ENCODE assay signal across 1 cellular context in genomic region chr1:54488831-54489626, GRCh38.
TF ChIP-seq lines count a peak whose summit lies in the region.

No MANE protein-coding gene starts in this region.

TF ChIP-seq in WTC11, 78 proteins besides CTCF, POLR2A, EP300 and RAD21 (continued from another document and continues in another):
- no peak for TF ChIP-seq ZNF532 (CRISPR knock-in tag; IDR thresholded peaks at IDR 0.05; ENCODE audit: borderline replicate concordance)
- no peak for TF ChIP-seq TCF7 (CRISPR knock-in tag; IDR thresholded peaks at IDR 0.05; ENCODE audit: low read depth)
- TF ChIP-seq SMAD3 (CRISPR knock-in tag; IDR thresholded peaks at IDR 0.05; ENCODE audit: borderline replicate concordance) = 0 out of 2 replicates have a peak, but pooled peaks have one; percentile 6
- no peak for TF ChIP-seq STAT6 (CRISPR knock-in tag; conservative IDR thresholded peaks at IDR 0.05; ENCODE audit: low read depth)
- TF ChIP-seq NFYB (CRISPR knock-in tag; conservative IDR thresholded peaks at IDR 0.05; ENCODE audit: low read depth) = no peak
- TF ChIP-seq FOXP4 (CRISPR knock-in tag; IDR thresholded peaks at IDR 0.05) = no peak
- no peak for TF ChIP-seq E2F4 (CRISPR knock-in tag; IDR thresholded peaks at IDR 0.05; ENCODE audit: borderline replicate concordance, low read depth)
- no peak for TF ChIP-seq MLX (CRISPR knock-in tag; IDR thresholded peaks at IDR 0.05)
- TF ChIP-seq PRDM15 (CRISPR knock-in tag; IDR thresholded peaks at IDR 0.05) = no peak
- TF ChIP-seq ZNF219 (CRISPR knock-in tag; IDR thresholded peaks at IDR 0.05; ENCODE audit: borderline replicate concordance) = no peak
- TF ChIP-seq SMAD4 (CRISPR knock-in tag; IDR thresholded peaks at IDR 0.05) = no peak
- TF ChIP-seq USF1 (CRISPR knock-in tag; IDR thresholded peaks at IDR 0.05) = no peak
- TF ChIP-seq MAX (CRISPR knock-in tag; IDR thresholded peaks at IDR 0.05) = peak; percentile 61
- TF ChIP-seq GRHL2 (CRISPR knock-in tag; IDR thresholded peaks at IDR 0.05; ENCODE audit: insufficient replicate concordance, severe bottlenecking) = no peak
- TF ChIP-seq AFF4 (CRISPR knock-in tag; IDR thresholded peaks at IDR 0.05; ENCODE audit: borderline replicate concordance) = no peak
- no peak for TF ChIP-seq ZBTB43 (CRISPR knock-in tag; IDR thresholded peaks at IDR 0.05)
- TF ChIP-seq ZNF396 (CRISPR knock-in tag; IDR thresholded peaks at IDR 0.05; ENCODE audit: borderline replicate concordance) = no peak
- TF ChIP-seq AR (CRISPR knock-in tag; IDR thresholded peaks at IDR 0.05) = no peak
- no peak for TF ChIP-seq FOXP1 (CRISPR knock-in tag; IDR thresholded peaks at IDR 0.05; ENCODE audit: borderline replicate concordance)
- no peak for TF ChIP-seq FOXJ3 (CRISPR knock-in tag; IDR thresholded peaks at IDR 0.05; ENCODE audit: borderline replicate concordance)
- TF ChIP-seq PRRX2 (CRISPR knock-in tag; IDR thresholded peaks at IDR 0.05) = no peak
- no peak for TF ChIP-seq IRF2 (CRISPR knock-in tag; IDR thresholded peaks at IDR 0.05; ENCODE audit: borderline replicate concordance, low read depth)
- no peak for TF ChIP-seq NR2C2 (CRISPR knock-in tag; IDR thresholded peaks at IDR 0.05)
- no peak for TF ChIP-seq IRF1 (CRISPR knock-in tag; IDR thresholded peaks at IDR 0.05)
- no peak for TF ChIP-seq ZBTB21 (CRISPR knock-in tag; IDR thresholded peaks at IDR 0.05; ENCODE audit: borderline replicate concordance)
